ENCODE assay signal across 8 cellular contexts in genomic region chr3:16311960-16312451, GRCh38. TPM values are rescaled to one million over a fixed set of nuclear protein-coding genes. Genes with fewer than 3 reads are reported as not detected.
DNase-seq lines count a peak whose midpoint lies in the region; ATAC-seq and TF ChIP-seq lines count a peak whose summit lies in the region.

No MANE protein-coding gene starts in this region.

- CTCF ChIA-PET in CD4-positive, alpha-beta T cell (lab: Charles Lee), result interaction anchor here (2.8 to 11.5 kb wide), 2 partner anchors 19 to 44 kb away, joined by 14 to 208 read pairs; no protein-coding TSS in a partner anchor

- H3K4me1 ChIP-seq in lower lobe of right lung, result peaks cover 11% of the 10 kb centered on the region

- ATAC-seq in CD4-positive, alpha-beta T cell (ENCODE audit: poor library complexity), result peak; percentile 65
- ATAC-seq in GM19463 (IDR thresholded peaks at IDR 0.05; ENCODE audit: unreplicated experiment), result peak; percentile 42
- peak; percentile 42 to 51 for ATAC-seq in lower lobe of right lung

- no peaks in the 10 kb centered on the region for H3K27me3 ChIP-seq in CD4-positive, alpha-beta T cell (ENCODE audit: control insufficient read depth, insufficient read depth, low read length)
- H3K27me3 ChIP-seq in lower lobe of right lung (ENCODE audit: low read depth), result no peaks in the 10 kb centered on the region

- H3K9me3 Mint-ChIP-seq in CD4-positive, alpha-beta T cell, result no peaks in the 10 kb centered on the region
- no peaks in the 10 kb centered on the region for H3K9me3 Mint-ChIP-seq in activated T-helper 2 cell treated with anti-CD3 and anti-CD28 coated beads, Interferon-gamma antibody, Interleukin-2, Interleukin-4, amounts not matched to agents 10 μg/mL and 5 μg/mL and 100 μg/mL, durations not matched to agents 14 hours and 24 hours and 36 hours
- no peaks in the 10 kb centered on the region for H3K9me3 Mint-ChIP-seq in HFFc6

- peaks cover 42% of the 10 kb centered on the region for H3K36me3 ChIP-seq in lower lobe of right lung

- TF ChIP-seq CTCF in CD4-positive, alpha-beta T cell (IDR thresholded peaks at IDR 0.05), result no peak
- TF ChIP-seq CTCF in lower lobe of right lung (IDR thresholded peaks at IDR 0.05) (no peak), HFFc6 (IDR thresholded peaks at IDR 0.05) (no peak)

- no peaks in the 10 kb centered on the region for H3K27me3 Mint-ChIP-seq in CD4-positive, alpha-beta T cell
- no peaks in the 10 kb centered on the region for H3K27me3 Mint-ChIP-seq in activated T-helper 2 cell treated with anti-CD3 and anti-CD28 coated beads, Interferon-gamma antibody, Interleukin-2, Interleukin-4, amounts not matched to agents 10 μg/mL and 5 μg/mL and 100 μg/mL, durations not matched to agents 14 hours and 24 hours and 36 hours (ENCODE audit: low read depth)
- H3K27me3 Mint-ChIP-seq in HFFc6 (ENCODE audit: insufficient read depth), result no peaks in the 10 kb centered on the region; the same call in 1 of the 2 replicates

- H3K4me3 Mint-ChIP-seq in CD4-positive, alpha-beta T cell, result peak overlapping the region; percentile 81
- H3K4me3 Mint-ChIP-seq in activated T-helper 2 cell treated with anti-CD3 and anti-CD28 coated beads, Interferon-gamma antibody, Interleukin-2, Interleukin-4, amounts not matched to agents 10 μg/mL and 5 μg/mL and 100 μg/mL, durations not matched to agents 14 hours and 24 hours and 36 hours (ENCODE audit: low read depth), result peak overlapping the region; percentile 55
- H3K4me3 Mint-ChIP-seq in HFFc6, result no peak overlapping the region

- POLR2A ChIA-PET in CD4-positive, alpha-beta T cell (lab: Charles Lee), result interaction anchor here (1.0 to 13.4 kb wide), 7 partner anchors 8 to 205 kb away, joined by 3 to 268 read pairs (median 6); partner anchors contain the start of genes DPH3 and OXNAD1

- H3K27ac Mint-ChIP-seq in CD4-positive, alpha-beta T cell, result peak overlapping the region; percentile 94
- H3K27ac Mint-ChIP-seq in activated T-helper 2 cell treated with anti-CD3 and anti-CD28 coated beads, Interferon-gamma antibody, Interleukin-2, Interleukin-4, amounts not matched to agents 10 μg/mL and 5 μg/mL and 100 μg/mL, durations not matched to agents 14 hours and 24 hours and 36 hours, result peak overlapping the region; percentile 64
- no peak overlapping the region for H3K27ac Mint-ChIP-seq in HFFc6

- DNase-seq in CD4-positive, alpha-beta T cell, result peak; percentile 30 to 60 (median 52)
- DNase-seq in HT1080 (ENCODE audit: low read depth) (peak; percentile 55), lower lobe of right lung (no peak), cerebellar cortex (ENCODE audit: low spot score) (no peak), HFFc6 (no peak), pons (ENCODE audit: low spot score) (no peak)
- peak; percentile 64 for DNase-seq in activated T-helper 2 cell treated with anti-CD3 and anti-CD28 coated beads, Interferon-gamma antibody, Interleukin-2, Interleukin-4, amounts not matched to agents 10 μg/mL and 5 μg/mL and 100 μg/mL, durations not matched to agents 14 hours and 24 hours and 36 hours (ENCODE audit: low spot score)

- H3K9me3 ChIP-seq in CD4-positive, alpha-beta T cell (ENCODE audit: control insufficient read depth, low read length), result no peaks in the 10 kb centered on the region
- H3K9me3 ChIP-seq in lower lobe of right lung, result no peaks in the 10 kb centered on the region

- peaks cover 94% of the 10 kb centered on the region for H3K4me1 Mint-ChIP-seq in CD4-positive, alpha-beta T cell (ENCODE audit: low read depth)
- H3K4me1 Mint-ChIP-seq in activated T-helper 2 cell treated with anti-CD3 and anti-CD28 coated beads, Interferon-gamma antibody, Interleukin-2, Interleukin-4, amounts not matched to agents 10 μg/mL and 5 μg/mL and 100 μg/mL, durations not matched to agents 14 hours and 24 hours and 36 hours (ENCODE audit: low read depth), result peaks cover 68% of the 10 kb centered on the region
- H3K4me1 Mint-ChIP-seq in HFFc6 (ENCODE audit: low read depth), result peaks cover 16% of the 10 kb centered on the region

- H3K27ac ChIP-seq in CD4-positive, alpha-beta T cell (ENCODE audit: low read depth, low read length), result peak overlapping the region; percentile 86
- H3K27ac ChIP-seq in lower lobe of right lung, result peak overlapping the region; percentile 28

- no peak overlapping the region for H3K4me3 ChIP-seq in lower lobe of right lung

- intact Hi-C loops in CD4-positive, alpha-beta T cell (cut with DNase I, micrococcal nuclease), result loop anchor here in 1 of 2 experiments (5.0 kb wide), 1 partner anchor 65 kb away; no protein-coding TSS in a partner anchor
- intact Hi-C loops in activated T-helper 2 cell treated with anti-CD3 and anti-CD28 coated beads, Interferon-gamma antibody, Interleukin-2, Interleukin-4, amounts not matched to agents 10 μg/mL and 5 μg/mL and 100 μg/mL, durations not matched to agents 14 hours and 24 hours and 36 hours (cut with micrococcal nuclease), result loop anchor here (2.0 to 5.0 kb wide), 3 partner anchors 199 to 1430 kb away; partner anchors contain the start of genes ANKRD28 and TBC1D5
- intact Hi-C loops in lower lobe of right lung (cut with DNase I), result no loop called here

- peaks cover 93% of the 10 kb centered on the region for H3K36me3 Mint-ChIP-seq in CD4-positive, alpha-beta T cell (ENCODE audit: low read depth)
- peaks cover 86% of the 10 kb centered on the region for H3K36me3 Mint-ChIP-seq in activated T-helper 2 cell treated with anti-CD3 and anti-CD28 coated beads, Interferon-gamma antibody, Interleukin-2, Interleukin-4, amounts not matched to agents 10 μg/mL and 5 μg/mL and 100 μg/mL, durations not matched to agents 14 hours and 24 hours and 36 hours (ENCODE audit: low read depth)
- H3K36me3 Mint-ChIP-seq in HFFc6 (ENCODE audit: low read depth), result 0 out of 2 replicates have a peak, but pooled peaks cover 15% of the 10 kb centered on the region

RNA-seq across cellular contexts. Expression of gene OXNAD1, which starts 47.0 kb away (rescaled TPM):
- total RNA-seq in CD4-positive, alpha-beta T cell, result 100 to 1,000 TPM; 135 TPM
- 26.4 and 33.1 TPM in 2 replicates for total RNA-seq in HT1080 (2014; rRNA removed; shearing (Covaris generic))
- 14.6 and 16.4 TPM in 2 replicates for polyA plus RNA-seq in HT1080 (2015; cell fraction: cytosol; rRNA removed)
- polyA plus RNA-seq in HT1080 (2015; cell fraction: nucleus; rRNA removed), result 13.6 and 16.6 TPM in 2 replicates
- total RNA-seq in activated T-helper 2 cell treated with anti-CD3 and anti-CD28 coated beads, Interferon-gamma antibody, Interleukin-2, Interleukin-4, amounts not matched to agents 10 μg/mL and 5 μg/mL and 100 μg/mL, durations not matched to agents 14 hours and 24 hours and 36 hours, result 18.7 and 20.5 TPM in 2 replicates
- total RNA-seq in lower lobe of right lung, result 13.1 TPM
- total RNA-seq in HFFc6 (2021; fragmentation: NEBNext Ultra II Directional; extraction: Animal tissue kit (Norgen Biotek cat#: 25700)), result 1 to 10 TPM; 6.4 to 8.7 (median 8.1) TPM

RNA-seq across cellular contexts. Expression of gene DPH3, which starts 47.3 kb away (rescaled TPM):
- total RNA-seq in CD4-positive, alpha-beta T cell, result 10 to 100 TPM; 10.5 to 12.8 TPM
- total RNA-seq in HT1080 (2014; rRNA removed; shearing (Covaris generic)), result 15.7 and 19.6 TPM in 2 replicates
- polyA plus RNA-seq in HT1080 (2015; cell fraction: cytosol; rRNA removed), result 27.2 and 29.3 TPM in 2 replicates
- polyA plus RNA-seq in HT1080 (2015; cell fraction: nucleus; rRNA removed), result 7.7 and 8.5 TPM in 2 replicates
- 22.7 and 23.1 TPM in 2 replicates for total RNA-seq in activated T-helper 2 cell treated with anti-CD3 and anti-CD28 coated beads, Interferon-gamma antibody, Interleukin-2, Interleukin-4, amounts not matched to agents 10 μg/mL and 5 μg/mL and 100 μg/mL, durations not matched to agents 14 hours and 24 hours and 36 hours
- total RNA-seq in lower lobe of right lung, result 29.0 TPM
- 10 to 100 TPM; 35.5 to 49.8 (median 44.3) TPM for total RNA-seq in HFFc6 (2021; fragmentation: NEBNext Ultra II Directional; extraction: Animal tissue kit (Norgen Biotek cat#: 25700))

Comparison
In these comparisons a context has a peak if more than half of its experiments do, and no peak if none do; other contexts are left out.
1. DNase-seq: peak in CD4-positive, alpha-beta T cell (10 of 10), HT1080 (single experiment) and activated T-helper 2 cell treated with anti-CD3 and anti-CD28 coated beads, Interferon-gamma antibody, Interleukin-2, Interleukin-4, amounts not matched to agents 10 μg/mL and 5 μg/mL and 100 μg/mL, durations not matched to agents 14 hours and 24 hours and 36 hours (single experiment); none in lower lobe of right lung (single experiment), cerebellar cortex (single experiment), HFFc6 (single experiment) and pons (single experiment).
2. Peak in every context shown above with its lines, with median percentiles within 50 percentile points of each other: ATAC-seq.